ENCODE assay signal across 22 cellular contexts in the genomic region with DNA sequence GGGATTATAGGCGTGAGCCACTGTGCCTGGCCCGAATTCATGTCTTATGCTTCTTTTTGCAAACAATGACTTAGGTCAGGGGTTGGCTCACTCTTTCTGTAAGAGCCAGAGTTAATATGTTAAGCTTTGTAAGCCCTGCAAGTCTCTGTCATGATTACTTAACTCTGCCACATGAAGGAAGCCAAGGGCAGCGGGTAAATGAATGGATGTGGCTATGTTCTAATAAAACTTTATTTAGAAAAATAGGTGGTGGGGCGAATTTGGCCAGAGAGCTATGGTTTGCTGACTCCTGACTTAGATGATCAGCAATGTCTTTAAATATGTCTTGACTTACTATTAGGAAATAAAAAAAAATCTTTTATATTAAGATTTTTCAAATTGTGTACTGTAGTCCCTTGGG.
"Had no signal": no experiment of that assay in that cellular context is flagged by ENCODE, and none has a peak within 500 bp of the region (broad histone marks: within the 10 kb centered on the region; RNA-seq: fewer than 3 reads in every experiment).

No MANE protein-coding gene starts in this region.

- H3K36me3 ChIP-seq: gastrocnemius medialis, lower lobe of right lung, prostate gland, right atrium auricular region, suprapubic skin, transverse colon, upper lobe of right lung, uterus had no signal

- H3K27ac ChIP-seq: epithelial cell of prostate, gastrocnemius medialis, lower lobe of right lung, prostate gland, right atrium auricular region, suprapubic skin, transverse colon, upper lobe of right lung, uterus had no signal

- H3K4me3 ChIP-seq: gastrocnemius medialis, lower lobe of right lung, prostate gland, right atrium auricular region, smooth muscle cell, suprapubic skin, transverse colon, upper lobe of right lung, uterus had no signal

- H3K9me3 Mint-ChIP-seq: endodermal cell; nephron progenitor cell; stimulated activated naive CD8-positive, alpha-beta T cell treated with anti-CD3 and anti-CD28 coated beads, Interleukin-15, amount 100 ng/mL, for 72 hours had no signal

- H3K9me3 ChIP-seq: gastrocnemius medialis, lower lobe of right lung, prostate gland, right atrium auricular region, suprapubic skin, transverse colon, upper lobe of right lung, uterus had no signal

- FAIRE-seq: keratinocyte had no signal

- ATAC-seq: esophagus mucosa, gastrocnemius medialis, left ventricle myocardium superior, lower lobe of right lung, sciatic nerve, upper lobe of right lung had no signal

- H3K36me3 Mint-ChIP-seq: naive thymus-derived CD8-positive, alpha-beta T cell had no signal

- H3K4me1 ChIP-seq: lower lobe of right lung, prostate gland, right atrium auricular region, suprapubic skin, transverse colon, upper lobe of right lung, uterus had no signal

- DNase-seq: effector CD8-positive, alpha-beta T cell; endodermal cell; foreskin fibroblast; gastrocnemius medialis; head of caudate nucleus; left ventricle myocardium superior; lower lobe of right lung; nephron progenitor cell; nucleus accumbens; transverse colon; upper lobe of right lung; uterus had no signal

- H3K27me3 ChIP-seq: gastrocnemius medialis, right atrium auricular region, suprapubic skin, transverse colon, uterus had no signal

- H3K4me3 Mint-ChIP-seq: endodermal cell, nephron progenitor cell had no signal

- H3K27ac Mint-ChIP-seq: endodermal cell, nephron progenitor cell had no signal

- H3K27me3 Mint-ChIP-seq: stimulated activated naive CD8-positive, alpha-beta T cell treated with anti-CD3 and anti-CD28 coated beads, Interleukin-15, amount 100 ng/mL, for 72 hours had no signal

- H3K4me2 ChIP-seq: smooth muscle cell had no signal
